ENCODE assay signal across 1 cellular context in the genomic region with DNA sequence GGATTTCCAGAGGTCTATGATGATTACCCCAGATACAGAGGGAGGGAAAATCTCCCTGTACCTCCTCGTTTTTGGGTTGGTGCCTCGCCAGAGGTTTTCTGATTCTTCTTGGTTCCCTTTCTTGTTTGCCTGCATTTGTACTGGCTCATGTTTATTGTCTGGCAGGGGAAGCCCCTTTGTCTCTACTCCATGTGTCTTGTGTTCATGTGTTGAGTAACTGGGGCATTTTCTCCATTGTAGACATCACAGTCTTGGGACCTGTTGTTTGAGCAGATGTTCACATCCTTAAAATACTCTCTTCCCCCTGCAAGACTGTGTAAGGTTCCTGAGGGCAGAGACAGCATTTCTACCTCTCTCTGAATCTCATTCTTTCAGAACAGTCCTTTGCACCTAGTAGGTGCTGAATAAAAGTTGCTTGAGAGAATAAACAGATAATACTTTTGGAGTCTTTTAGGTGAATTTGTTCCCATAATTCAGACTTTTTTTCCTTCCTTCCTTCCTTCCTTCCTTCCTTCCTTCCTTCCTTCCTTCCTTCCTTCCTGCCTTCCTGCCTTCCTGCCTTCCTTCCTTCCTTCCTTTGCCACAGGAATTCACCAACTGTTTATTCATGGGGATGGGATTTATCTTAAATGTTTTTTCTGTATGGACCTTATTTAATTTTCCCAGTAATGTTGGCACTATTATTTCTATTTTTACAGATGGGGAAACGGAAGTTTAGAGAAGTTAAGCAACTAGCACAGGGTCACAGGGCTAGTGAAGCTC.
TF ChIP-seq lines count a peak whose summit lies in the region.

No MANE protein-coding gene starts in this region.

TF ChIP-seq in GM12878, 131 proteins besides CTCF, POLR2A, EP300 and RAD21 (continued from another document):
- TF ChIP-seq ZBED1 (IDR thresholded peaks at IDR 0.05; ENCODE audit: borderline replicate concordance) (0 out of 2 replicates have a peak, but pooled peaks have one; percentile 19), FOXM1 (IDR thresholded peaks at IDR 0.05; ENCODE audit: low read depth, low read length) (0 out of 2 replicates have a peak, but pooled peaks have one; percentile 29), GATAD2B (conservative IDR thresholded peaks at IDR 0.05; ENCODE audit: low read depth) (no peak), WRNIP1 (IDR thresholded peaks at IDR 0.05; ENCODE audit: borderline replicate concordance, low read depth, low read length) (no peak), YY1 (IDR thresholded peaks at IDR 0.05; ENCODE audit: low read depth, low read length) (no peak), SP1 (IDR thresholded peaks at IDR 0.05; ENCODE audit: low read depth, low read length) (no peak), HCFC1 (IDR thresholded peaks at IDR 0.05; ENCODE audit: low read length) (no peak), CHD2 (IDR thresholded peaks at IDR 0.05; ENCODE audit: borderline replicate concordance, low read depth, low read length) (no peak), SUPT20H (IDR thresholded peaks at IDR 0.05; ENCODE audit: borderline replicate concordance, control insufficient read depth, low read depth, low read length) (no peak), EED (IDR thresholded peaks at IDR 0.05; ENCODE audit: low read depth) (peak; percentile 71), ETV6 (conservative IDR thresholded peaks at IDR 0.05 in 1 of 2, IDR thresholded peaks at IDR 0.05 in 1 of 2; ENCODE audit: borderline replicate concordance in 1 of 2, low read depth in 1 of 2) (peak in 1 of 2 experiments; percentile 92; a peak in 2 of 4 replicates), SIX5 (IDR thresholded peaks at IDR 0.05; ENCODE audit: low read depth, low read length, severe bottlenecking) (no peak), YBX1 (IDR thresholded peaks at IDR 0.05) (no peak), SMC3 (IDR thresholded peaks at IDR 0.05; ENCODE audit: borderline replicate concordance, low read length) (no peak), MXI1 (IDR thresholded peaks at IDR 0.05; ENCODE audit: low read depth, low read length) (no peak), CHD4 (IDR thresholded peaks at IDR 0.05) (no peak), ZNF384 (IDR thresholded peaks at IDR 0.05; ENCODE audit: borderline replicate concordance, low read depth, low read length) (no peak), CEBPB (IDR thresholded peaks at IDR 0.05; ENCODE audit: borderline replicate concordance in 1 of 2, low read depth in 2 of 2, low read length in 2 of 2) (no peak), HDAC6 (IDR thresholded peaks at IDR 0.05; ENCODE audit: unreplicated experiment) (no peak), IKZF2 (IDR thresholded peaks at IDR 0.05) (peak in 1 of 2 experiments; percentile 13; a peak in 1 of 4 replicates), SUZ12 (IDR thresholded peaks at IDR 0.05; ENCODE audit: unreplicated experiment) (no peak)
- TF ChIP-seq, protein P1, sequence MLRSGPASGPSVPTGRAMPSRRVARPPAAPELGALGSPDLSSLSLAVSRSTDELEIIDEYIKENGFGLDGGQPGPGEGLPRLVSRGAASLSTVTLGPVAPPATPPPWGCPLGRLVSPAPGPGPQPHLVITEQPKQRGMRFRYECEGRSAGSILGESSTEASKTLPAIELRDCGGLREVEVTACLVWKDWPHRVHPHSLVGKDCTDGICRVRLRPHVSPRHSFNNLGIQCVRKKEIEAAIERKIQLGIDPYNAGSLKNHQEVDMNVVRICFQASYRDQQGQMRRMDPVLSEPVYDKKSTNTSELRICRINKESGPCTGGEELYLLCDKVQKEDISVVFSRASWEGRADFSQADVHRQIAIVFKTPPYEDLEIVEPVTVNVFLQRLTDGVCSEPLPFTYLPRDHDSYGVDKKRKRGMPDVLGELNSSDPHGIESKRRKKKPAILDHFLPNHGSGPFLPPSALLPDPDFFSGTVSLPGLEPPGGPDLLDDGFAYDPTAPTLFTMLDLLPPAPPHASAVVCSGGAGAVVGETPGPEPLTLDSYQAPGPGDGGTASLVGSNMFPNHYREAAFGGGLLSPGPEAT (IDR thresholded peaks at IDR 0.05; ENCODE audit: low read depth) = 0 out of 2 replicates have a peak, but pooled peaks have one; percentile 23
- TF ChIP-seq, protein P2, sequence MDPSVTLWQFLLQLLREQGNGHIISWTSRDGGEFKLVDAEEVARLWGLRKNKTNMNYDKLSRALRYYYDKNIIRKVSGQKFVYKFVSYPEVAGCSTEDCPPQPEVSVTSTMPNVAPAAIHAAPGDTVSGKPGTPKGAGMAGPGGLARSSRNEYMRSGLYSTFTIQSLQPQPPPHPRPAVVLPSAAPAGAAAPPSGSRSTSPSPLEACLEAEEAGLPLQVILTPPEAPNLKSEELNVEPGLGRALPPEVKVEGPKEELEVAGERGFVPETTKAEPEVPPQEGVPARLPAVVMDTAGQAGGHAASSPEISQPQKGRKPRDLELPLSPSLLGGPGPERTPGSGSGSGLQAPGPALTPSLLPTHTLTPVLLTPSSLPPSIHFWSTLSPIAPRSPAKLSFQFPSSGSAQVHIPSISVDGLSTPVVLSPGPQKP (IDR thresholded peaks at IDR 0.05; ENCODE audit: low read depth, low read length) = no peak
- TF ChIP-seq, protein P3, sequence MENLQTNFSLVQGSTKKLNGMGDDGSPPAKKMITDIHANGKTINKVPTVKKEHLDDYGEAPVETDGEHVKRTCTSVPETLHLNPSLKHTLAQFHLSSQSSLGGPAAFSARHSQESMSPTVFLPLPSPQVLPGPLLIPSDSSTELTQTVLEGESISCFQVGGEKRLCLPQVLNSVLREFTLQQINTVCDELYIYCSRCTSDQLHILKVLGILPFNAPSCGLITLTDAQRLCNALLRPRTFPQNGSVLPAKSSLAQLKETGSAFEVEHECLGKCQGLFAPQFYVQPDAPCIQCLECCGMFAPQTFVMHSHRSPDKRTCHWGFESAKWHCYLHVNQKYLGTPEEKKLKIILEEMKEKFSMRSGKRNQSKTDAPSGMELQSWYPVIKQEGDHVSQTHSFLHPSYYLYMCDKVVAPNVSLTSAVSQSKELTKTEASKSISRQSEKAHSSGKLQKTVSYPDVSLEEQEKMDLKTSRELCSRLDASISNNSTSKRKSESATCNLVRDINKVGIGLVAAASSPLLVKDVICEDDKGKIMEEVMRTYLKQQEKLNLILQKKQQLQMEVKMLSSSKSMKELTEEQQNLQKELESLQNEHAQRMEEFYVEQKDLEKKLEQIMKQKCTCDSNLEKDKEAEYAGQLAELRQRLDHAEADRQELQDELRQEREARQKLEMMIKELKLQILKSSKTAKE (IDR thresholded peaks at IDR 0.05; ENCODE audit: low read depth, poor library complexity, severe bottlenecking) = no peak
- TF ChIP-seq, protein P4, sequence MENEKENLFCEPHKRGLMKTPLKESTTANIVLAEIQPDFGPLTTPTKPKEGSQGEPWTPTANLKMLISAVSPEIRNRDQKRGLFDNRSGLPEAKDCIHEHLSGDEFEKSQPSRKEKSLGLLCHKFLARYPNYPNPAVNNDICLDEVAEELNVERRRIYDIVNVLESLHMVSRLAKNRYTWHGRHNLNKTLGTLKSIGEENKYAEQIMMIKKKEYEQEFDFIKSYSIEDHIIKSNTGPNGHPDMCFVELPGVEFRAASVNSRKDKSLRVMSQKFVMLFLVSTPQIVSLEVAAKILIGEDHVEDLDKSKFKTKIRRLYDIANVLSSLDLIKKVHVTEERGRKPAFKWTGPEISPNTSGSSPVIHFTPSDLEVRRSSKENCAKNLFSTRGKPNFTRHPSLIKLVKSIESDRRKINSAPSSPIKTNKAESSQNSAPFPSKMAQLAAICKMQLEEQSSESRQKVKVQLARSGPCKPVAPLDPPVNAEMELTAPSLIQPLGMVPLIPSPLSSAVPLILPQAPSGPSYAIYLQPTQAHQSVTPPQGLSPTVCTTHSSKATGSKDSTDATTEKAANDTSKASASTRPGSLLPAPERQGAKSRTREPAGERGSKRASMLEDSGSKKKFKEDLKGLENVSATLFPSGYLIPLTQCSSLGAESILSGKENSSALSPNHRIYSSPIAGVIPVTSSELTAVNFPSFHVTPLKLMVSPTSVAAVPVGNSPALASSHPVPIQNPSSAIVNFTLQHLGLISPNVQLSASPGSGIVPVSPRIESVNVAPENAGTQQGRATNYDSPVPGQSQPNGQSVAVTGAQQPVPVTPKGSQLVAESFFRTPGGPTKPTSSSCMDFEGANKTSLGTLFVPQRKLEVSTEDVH (IDR thresholded peaks at IDR 0.05; ENCODE audit: low read depth, partially characterized antibody) = no peak
- TF ChIP-seq, protein P5, sequence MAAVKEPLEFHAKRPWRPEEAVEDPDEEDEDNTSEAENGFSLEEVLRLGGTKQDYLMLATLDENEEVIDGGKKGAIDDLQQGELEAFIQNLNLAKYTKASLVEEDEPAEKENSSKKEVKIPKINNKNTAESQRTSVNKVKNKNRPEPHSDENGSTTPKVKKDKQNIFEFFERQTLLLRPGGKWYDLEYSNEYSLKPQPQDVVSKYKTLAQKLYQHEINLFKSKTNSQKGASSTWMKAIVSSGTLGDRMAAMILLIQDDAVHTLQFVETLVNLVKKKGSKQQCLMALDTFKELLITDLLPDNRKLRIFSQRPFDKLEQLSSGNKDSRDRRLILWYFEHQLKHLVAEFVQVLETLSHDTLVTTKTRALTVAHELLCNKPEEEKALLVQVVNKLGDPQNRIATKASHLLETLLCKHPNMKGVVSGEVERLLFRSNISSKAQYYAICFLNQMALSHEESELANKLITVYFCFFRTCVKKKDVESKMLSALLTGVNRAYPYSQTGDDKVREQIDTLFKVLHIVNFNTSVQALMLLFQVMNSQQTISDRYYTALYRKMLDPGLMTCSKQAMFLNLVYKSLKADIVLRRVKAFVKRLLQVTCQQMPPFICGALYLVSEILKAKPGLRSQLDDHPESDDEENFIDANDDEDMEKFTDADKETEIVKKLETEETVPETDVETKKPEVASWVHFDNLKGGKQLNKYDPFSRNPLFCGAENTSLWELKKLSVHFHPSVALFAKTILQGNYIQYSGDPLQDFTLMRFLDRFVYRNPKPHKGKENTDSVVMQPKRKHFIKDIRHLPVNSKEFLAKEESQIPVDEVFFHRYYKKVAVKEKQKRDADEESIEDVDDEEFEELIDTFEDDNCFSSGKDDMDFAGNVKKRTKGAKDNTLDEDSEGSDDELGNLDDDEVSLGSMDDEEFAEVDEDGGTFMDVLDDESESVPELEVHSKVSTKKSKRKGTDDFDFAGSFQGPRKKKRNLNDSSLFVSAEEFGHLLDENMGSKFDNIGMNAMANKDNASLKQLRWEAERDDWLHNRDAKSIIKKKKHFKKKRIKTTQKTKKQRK (IDR thresholded peaks at IDR 0.05; ENCODE audit: low read depth, low read length) = no peak
- TF ChIP-seq, protein P6, sequence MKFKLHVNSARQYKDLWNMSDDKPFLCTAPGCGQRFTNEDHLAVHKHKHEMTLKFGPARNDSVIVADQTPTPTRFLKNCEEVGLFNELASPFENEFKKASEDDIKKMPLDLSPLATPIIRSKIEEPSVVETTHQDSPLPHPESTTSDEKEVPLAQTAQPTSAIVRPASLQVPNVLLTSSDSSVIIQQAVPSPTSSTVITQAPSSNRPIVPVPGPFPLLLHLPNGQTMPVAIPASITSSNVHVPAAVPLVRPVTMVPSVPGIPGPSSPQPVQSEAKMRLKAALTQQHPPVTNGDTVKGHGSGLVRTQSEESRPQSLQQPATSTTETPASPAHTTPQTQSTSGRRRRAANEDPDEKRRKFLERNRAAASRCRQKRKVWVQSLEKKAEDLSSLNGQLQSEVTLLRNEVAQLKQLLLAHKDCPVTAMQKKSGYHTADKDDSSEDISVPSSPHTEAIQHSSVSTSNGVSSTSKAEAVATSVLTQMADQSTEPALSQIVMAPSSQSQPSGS (IDR thresholded peaks at IDR 0.05; ENCODE audit: low read length) = no peak
